Comparison of ENCODE assay signal across 20 cellular contexts in genomic region chr6:55543633-55544309, GRCh38. TPM values are rescaled to one million over a fixed set of nuclear protein-coding genes. Genes with fewer than 3 reads are reported as not detected.
DNase-seq lines count a peak whose midpoint lies in the region; ATAC-seq, FAIRE-seq and TF ChIP-seq lines count a peak whose summit lies in the region.
"Had no signal": no experiment of that assay in that cellular context is flagged by ENCODE, and none has a peak within 500 bp of the region (broad histone marks: within the 10 kb centered on the region; RNA-seq: fewer than 3 reads in every experiment).

No MANE protein-coding gene starts in this region.

- no peak for ATAC-seq in GM19035 (IDR thresholded peaks at IDR 0.05; ENCODE audit: unreplicated experiment)
- ATAC-seq: gastrocnemius medialis; stimulated activated naive CD8-positive, alpha-beta T cell treated with anti-CD3 and anti-CD28 coated beads, Interleukin-15, Interleukin-2, amounts not matched to agents 100 U/mL and 50 U/mL, for 24 hours had no signal

- H3K27ac ChIP-seq in C4-2B (no peak overlapping the region; the same call in 1 of the 2 replicates), dorsolateral prefrontal cortex (no peak overlapping the region)
- H3K27ac ChIP-seq: BLaER1, gastrocnemius medialis, parathyroid adenoma, uterus had no signal

- H3K27me3 ChIP-seq in dorsolateral prefrontal cortex = no peaks in the 10 kb centered on the region
- H3K27me3 ChIP-seq: BLaER1, gastrocnemius medialis, uterus had no signal

- TF ChIP-seq CTCF in C4-2B (conservative IDR thresholded peaks at IDR 0.05) = peak; percentile 47
- TF ChIP-seq CTCF in dorsolateral prefrontal cortex (IDR thresholded peaks at IDR 0.05 in 54 of 56, conservative IDR thresholded peaks at IDR 0.05 in 2 of 56; ENCODE audit: low read depth in 1 of 56, partially characterized antibody in 56 of 56) = no peak

- FAIRE-seq in islet of Langerhans (lab: Jason Lieb, UNC) = peak; percentile 27

- DNase-seq in HEK293T (ENCODE audit: extremely low spot score) = peak; percentile 37
- peak; percentile 8 for DNase-seq in amniotic epithelial cell (ENCODE audit: low read depth)
- no peak for DNase-seq in NCI-H146 (lab: John Stamatoyannopoulos, UW)
- no peak for DNase-seq in dorsolateral prefrontal cortex
- DNase-seq in LoVo (ENCODE audit: low spot score) = no peak
- DNase-seq: activated effector memory CD4-positive, alpha-beta T cell treated with Interleukin-2 at 50 U/mL for 16 hours; DMS79 treated with DMSO at 0.1 percent for 48 hours; gastrocnemius medialis; GOT3; NCI-H1105; NCI-H226; stimulated activated CD4-positive, alpha-beta T cell treated with anti-CD3 and anti-CD28 coated beads, Interleukin-12 subunit alpha, Interleukin-12 subunit beta, amount 100 ng/mL, for 4 hours; stimulated activated naive CD8-positive, alpha-beta T cell treated with anti-CD3 and anti-CD28 coated beads, Interleukin-15, Interleukin-2, amounts not matched to agents 100 U/mL and 50 U/mL, for 24 hours; uterus had no signal

- POLR2A ChIA-PET in HEK293T (lab: Yijun Ruan, JAX) = no interaction called here

- H3K4me3 ChIP-seq in dorsolateral prefrontal cortex = no peak overlapping the region
- H3K4me3 ChIP-seq: BLaER1, gastrocnemius medialis, uterus had no signal

- CTCF ChIA-PET in HEK293T (lab: Yijun Ruan, JAX) = no interaction called here

- intact Hi-C loops in dorsolateral prefrontal cortex (cut with DNase I) = no loop called here

TF ChIP-seq in HEK293T, 16 proteins besides CTCF, POLR2A, EP300 and RAD21:
- TF ChIP-seq HDGF (IDR thresholded peaks at IDR 0.05; ENCODE audit: borderline replicate concordance) (no peak), L3MBTL2 (conservative IDR thresholded peaks at IDR 0.05) (no peak)

RNA-seq across cellular contexts. Expression of gene HMGCLL1, which starts 35.2 kb away (rescaled TPM):
- total RNA-seq in dorsolateral prefrontal cortex = 10 to 100 TPM; 15.8 to 46.7 (median 29.0) TPM
- total RNA-seq: mononuclear cell had no signal

Comparison
In these comparisons a context has a peak if more than half of its experiments do, and no peak if none do; other contexts are left out.
1. DNase-seq: peak in HEK293T (single experiment) and amniotic epithelial cell (single experiment); none in NCI-H146 (single experiment), dorsolateral prefrontal cortex (0 of 10) and LoVo (single experiment).